In genomic region chr1:151774540-151774939, GRCh38 we compare ENCODE assay signal across 25 cellular contexts. TPM values are rescaled to one million over a fixed set of nuclear protein-coding genes. Genes with fewer than 3 reads are reported as not detected.
"Had no signal": no experiment of that assay in that cellular context is flagged by ENCODE, and none has a peak within 500 bp of the region (broad histone marks: within the 10 kb centered on the region; RNA-seq: fewer than 3 reads in every experiment).

No MANE protein-coding gene starts in this region.

- H3K4me3 ChIP-seq: esophagus squamous epithelium, hepatocyte, sigmoid colon, skin epidermis, stomach, thoracic aorta, transverse colon had no signal

- H3K4me1 ChIP-seq: esophagus squamous epithelium, sigmoid colon, stomach, transverse colon had no signal

- H3K36me3 ChIP-seq: neutrophil had no signal

- H3K9me3 ChIP-seq: esophagus squamous epithelium, neutrophil, sigmoid colon, stomach, thoracic aorta, transverse colon had no signal

- ATAC-seq: left colon; left ventricle myocardium superior; naive thymus-derived CD8-positive, alpha-beta T cell had no signal

- DNase-seq: effector memory CD4-positive, alpha-beta T cell; esophagus squamous epithelium; foreskin fibroblast; left colon; left ventricle myocardium superior; mesendoderm; naive thymus-derived CD8-positive, alpha-beta T cell; posterior cingulate gyrus; sigmoid colon; stimulated activated CD4-positive, alpha-beta T cell treated with anti-CD3 and anti-CD28 coated beads, Interleukin-12 subunit alpha, Interleukin-12 subunit beta, amount 100 ng/mL, for 4 hours; stimulated activated naive CD4-positive, alpha-beta T cell; stomach; substantia nigra; transverse colon had no signal

- H3K27ac ChIP-seq: esophagus squamous epithelium, hepatocyte, neutrophil, sigmoid colon, skin epidermis, stomach, thoracic aorta, transverse colon had no signal

- H3K27me3 ChIP-seq: esophagus squamous epithelium, hepatocyte, neutrophil, sigmoid colon, stomach, transverse colon had no signal

RNA-seq across cellular contexts. Expression of gene LINGO4, which starts 30.7 kb away (rescaled TPM):
- total RNA-seq: hepatocyte; kidney epithelial cell; lung microvascular endothelial cell; naive thymus-derived CD8-positive, alpha-beta T cell; osteoblast; pulmonary artery endothelial cell; thoracic aorta had no signal
- polyA plus RNA-seq: hepatocyte; naive thymus-derived CD8-positive, alpha-beta T cell; neural cell had no signal

RNA-seq across cellular contexts. Expression of gene RIIAD1, which starts 53.2 kb away (rescaled TPM):
- total RNA-seq: esophagus squamous epithelium; hepatocyte; kidney epithelial cell; lung microvascular endothelial cell; mononuclear cell; naive thymus-derived CD8-positive, alpha-beta T cell; osteoblast; pulmonary artery endothelial cell; stomach; thoracic aorta; transverse colon; ureter had no signal
- polyA plus RNA-seq: hepatocyte; naive thymus-derived CD8-positive, alpha-beta T cell had no signal

RNA-seq across cellular contexts. Expression of gene RORC, which starts 57.1 kb away (rescaled TPM):
- total RNA-seq: lung microvascular endothelial cell; naive thymus-derived CD8-positive, alpha-beta T cell; osteoblast; pulmonary artery endothelial cell; thoracic aorta had no signal
